Comparison of ENCODE assay signal across 8 cellular contexts in genomic region chr14:50047274-50047676, GRCh38.
DNase-seq lines count a peak whose midpoint lies in the region; ATAC-seq and TF ChIP-seq lines count a peak whose summit lies in the region.
"Had no signal": no experiment of that assay in that cellular context is flagged by ENCODE, and none has a peak within 500 bp of the region (broad histone marks: within the 10 kb centered on the region; RNA-seq: fewer than 3 reads in every experiment).

No MANE protein-coding gene starts in this region.

- no peaks in the 10 kb centered on the region for H3K36me3 ChIP-seq in lung (ENCODE audit: control insufficient read depth in 2 of 2, insufficient read depth in 2 of 2, low read length in 2 of 2)

- no peak for DNase-seq in T-helper 17 cell
- DNase-seq in lung (ENCODE audit: low spot score): no peak
- no peak for DNase-seq in foreskin melanocyte
- no peak for DNase-seq in NCI-H2081 (lab: John Stamatoyannopoulos, UW)
- no peak for DNase-seq in stimulated activated CD4-positive, alpha-beta T cell treated with anti-CD3 and anti-CD28 coated beads, Interleukin-2, amount 100 ng/mL, for 48 hours

- peaks cover 4 to 7% of the 10 kb centered on the region in 2 donors for H3K4me1 ChIP-seq in lung (ENCODE audit: control insufficient read depth in 2 of 2, insufficient read depth in 2 of 2, low read length in 2 of 2)

- H3K4me1 Mint-ChIP-seq in T-helper 17 cell: peaks cover 41% of the 10 kb centered on the region

- peak overlapping the region; percentile 21 to 35 for H3K27ac ChIP-seq in lung (ENCODE audit: low read depth in 1 of 2, low read length in 1 of 2)
- H3K27ac ChIP-seq: SK-N-MC had no signal

- no peaks in the 10 kb centered on the region for H3K9me3 ChIP-seq in T-helper 17 cell (ENCODE audit: control insufficient read depth, low read length, poor library complexity, severe bottlenecking)
- H3K9me3 ChIP-seq in lung (ENCODE audit: control insufficient read depth in 2 of 2, insufficient read depth in 1 of 2, low read length in 1 of 2): no peaks in the 10 kb centered on the region

- peak; percentile 87 for ATAC-seq in GM19035 (IDR thresholded peaks at IDR 0.05; ENCODE audit: unreplicated experiment)
- peak; percentile 65 for ATAC-seq in HG02870 (IDR thresholded peaks at IDR 0.05; ENCODE audit: unreplicated experiment)
- no peak for ATAC-seq in T-helper 17 cell
- no peak for ATAC-seq in lung (ENCODE audit: insufficient read depth, low FRiP score)

- no peaks in the 10 kb centered on the region for H3K27me3 ChIP-seq in lung (ENCODE audit: control insufficient read depth, insufficient read depth)

- peak overlapping the region; percentile 92 for H3K27ac Mint-ChIP-seq in T-helper 17 cell

- H3K4me3 ChIP-seq in lung: no peak overlapping the region
- H3K4me3 ChIP-seq: SK-N-MC had no signal

- TF ChIP-seq CTCF in lung (IDR thresholded peaks at IDR 0.05; ENCODE audit: control extremely low read depth, extremely low read depth): no peak

- H3K4me3 Mint-ChIP-seq in T-helper 17 cell: peak overlapping the region; percentile 41

- no peaks in the 10 kb centered on the region for H3K27me3 Mint-ChIP-seq in T-helper 17 cell

- H3K36me3 Mint-ChIP-seq in T-helper 17 cell (ENCODE audit: low read depth): peaks cover 2% of the 10 kb centered on the region

Comparison
In these comparisons a context has a peak if more than half of its experiments do, and no peak if none do; other contexts are left out.
1. ATAC-seq: peak in GM19035 (single experiment) and HG02870 (single experiment); none in T-helper 17 cell (single experiment) and lung (single experiment).